Comparison of ENCODE assay signal across 8 cellular contexts in the genomic region with DNA sequence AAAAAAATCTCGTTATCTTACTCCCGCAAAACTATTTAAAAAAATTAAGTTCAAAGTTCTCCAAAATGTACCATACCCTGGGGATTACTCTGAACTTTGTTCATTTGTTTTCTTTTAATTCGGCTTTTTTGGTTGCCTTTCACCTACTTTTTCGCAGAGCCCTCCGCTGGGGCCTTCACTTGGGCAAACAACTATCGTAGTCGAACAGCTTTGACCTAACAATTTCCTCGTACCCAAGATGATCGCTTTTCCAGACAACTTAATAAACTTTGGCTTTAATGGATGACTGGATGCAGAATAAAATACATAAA. TPM values are rescaled to one million over a fixed set of nuclear protein-coding genes. Genes with fewer than 3 reads are reported as not detected.
DNase-seq lines count a peak whose midpoint lies in the region; ATAC-seq and TF ChIP-seq lines count a peak whose summit lies in the region.

No MANE protein-coding gene starts in this region.

- WGBS in esophagus squamous epithelium, 2 donors: 5 to 19% methylated on average over 9 of the region's 9 CpGs

- TF ChIP-seq POLR2A in esophagus squamous epithelium (IDR thresholded peaks at IDR 0.05): no peak

- peak overlapping the region; percentile 80 for H3K27ac ChIP-seq in SJSA1
- H3K27ac ChIP-seq in esophagus squamous epithelium: peak overlapping the region; percentile 88 to 98 (median 95)
- peak overlapping the region; percentile 87 for H3K27ac ChIP-seq in skeletal muscle tissue (ENCODE audit: low read depth, low read length)

- H3K4me3 ChIP-seq in SJSA1 (peak overlapping the region; percentile 47), esophagus squamous epithelium (peak overlapping the region; percentile 54 to 86 (median 65)), skeletal muscle tissue (ENCODE audit: low read length in 3 of 3) (peak overlapping the region; percentile 84 to 89 (median 87))

- no peak for TF ChIP-seq CTCF in esophagus squamous epithelium (IDR thresholded peaks at IDR 0.05)

- no peaks in the 10 kb centered on the region for H3K36me3 ChIP-seq in SJSA1
- H3K36me3 ChIP-seq in esophagus squamous epithelium: no peaks in the 10 kb centered on the region
- H3K36me3 ChIP-seq in skeletal muscle tissue (ENCODE audit: control insufficient read depth in 3 of 3, insufficient read depth in 3 of 3, low read length in 3 of 3): no peaks in the 10 kb centered on the region

- DNase-seq in SJSA1 (ENCODE audit: low read depth in 1 of 2, low spot score in 2 of 2): no peak
- DNase-seq in esophagus squamous epithelium (lab: John Stamatoyannopoulos, UW): no peak
- DNase-seq in T-helper 9 cell: no peak
- no peak for DNase-seq in cerebellar cortex (ENCODE audit: low spot score)
- DNase-seq in NCI-H526 treated with DMSO at 0.1 percent for 48 hours (lab: John Stamatoyannopoulos, UW): no peak

- intact Hi-C loops in esophagus squamous epithelium (cut with DNase I): no loop called here

- H3K9me3 ChIP-seq in SJSA1 (replicated peaks) (no peaks in the 10 kb centered on the region), esophagus squamous epithelium (no peaks in the 10 kb centered on the region), skeletal muscle tissue (ENCODE audit: control insufficient read depth in 3 of 3, low read length in 3 of 3) (no peaks in the 10 kb centered on the region)

- H3K4me1 ChIP-seq in SJSA1 (replicated peaks) (peaks cover 22% of the 10 kb centered on the region), esophagus squamous epithelium (peaks cover 21 to 52% (median 27%) of the 10 kb centered on the region in 3 donors), skeletal muscle tissue (ENCODE audit: control insufficient read depth in 3 of 3, insufficient read depth in 3 of 3, low read length in 3 of 3) (peaks cover 36 to 38% (median 38%) of the 10 kb centered on the region in 3 donors)

- no peaks in the 10 kb centered on the region for H3K27me3 ChIP-seq in SJSA1 (replicated peaks)
- no peaks in the 10 kb centered on the region for H3K27me3 ChIP-seq in esophagus squamous epithelium
- no peaks in the 10 kb centered on the region for H3K27me3 ChIP-seq in skeletal muscle tissue (ENCODE audit: control insufficient read depth in 3 of 3, insufficient read depth in 3 of 3, low read length in 3 of 3)

- ATAC-seq in GM18511 (IDR thresholded peaks at IDR 0.05; ENCODE audit: unreplicated experiment) (peak; percentile 3), GM21528 (IDR thresholded peaks at IDR 0.05; ENCODE audit: low FRiP score, unreplicated experiment) (no peak)

- peak overlapping the region; percentile 85 to 90 (median 88) for H3K9ac ChIP-seq in skeletal muscle tissue (ENCODE audit: low read depth in 1 of 3, low read length in 3 of 3)

RNA-seq across cellular contexts. Expression of a gene that starts 2.7 kb away (rescaled TPM):
- 4.9 and 10.0 TPM in 2 replicates for total RNA-seq in SJSA1 (2014; rRNA removed; shearing (Covaris generic))
- total RNA-seq in esophagus squamous epithelium (10 to 100 TPM in 3 of 4 donors, 1 to 10 TPM in 1; 5.8 to 13.7 (median 11.7) TPM), skeletal muscle tissue (5.7 TPM)

RNA-seq across cellular contexts. Expression of a gene that starts 5.4 kb away (rescaled TPM):
- total RNA-seq in SJSA1 (2014; rRNA removed; shearing (Covaris generic)): 67.9 and 75.5 TPM in 2 replicates
- total RNA-seq in esophagus squamous epithelium (10 to 100 TPM; 38.7 to 76.0 (median 64.2) TPM), skeletal muscle tissue (30.3 TPM)

RNA-seq across cellular contexts. Expression of a gene that starts 25.0 kb away (rescaled TPM):
- total RNA-seq in SJSA1 (2014; rRNA removed; shearing (Covaris generic)): 31.2 and 51.3 TPM in 2 replicates
- total RNA-seq in esophagus squamous epithelium (10 to 100 TPM in 1 of 4 donors, 1 to 10 TPM in 3; 8.7 to 12.6 (median 9.8) TPM), skeletal muscle tissue (11.5 TPM)

RNA-seq across cellular contexts. Expression of a gene that starts 26.6 kb away (rescaled TPM):
- 0.85 and 3.9 TPM in 2 replicates for total RNA-seq in SJSA1 (2014; rRNA removed; shearing (Covaris generic))
- total RNA-seq in esophagus squamous epithelium (10 to 100 TPM in 3 of 4 donors, 1 to 10 TPM in 1; 9.9 to 25.2 (median 12.1) TPM), skeletal muscle tissue (14.1 TPM)

RNA-seq across cellular contexts. Expression of a gene that starts 45.4 kb away (rescaled TPM):
- 0.16 TPM in 1 of 2 replicates, not detected in the other for total RNA-seq in SJSA1 (2014; rRNA removed; shearing (Covaris generic))
- 10 to 100 TPM in 2 of 4 donors, 1 to 10 TPM in 2; 1.8 to 13.4 (median 9.7) TPM for total RNA-seq in esophagus squamous epithelium
- 19.8 TPM for total RNA-seq in skeletal muscle tissue
